8 cellular contexts compared by ENCODE assay signal in genomic region chr19:18202759-18203407, GRCh38. TPM values are rescaled to one million over a fixed set of nuclear protein-coding genes. Genes with fewer than 3 reads are reported as not detected.
DNase-seq lines count a peak whose midpoint lies in the region; ATAC-seq and TF ChIP-seq lines count a peak whose summit lies in the region.

No MANE protein-coding gene starts in this region.

- peak; percentile 33 for DNase-seq in NCI-H2171 treated with DMSO at 0.1 percent for 48 hours (lab: John Stamatoyannopoulos, UW)
- peak in 31 of 56 donors; percentile 12 to 74 (median 48) for DNase-seq in amygdala (lab: John Stamatoyannopoulos, UW)
- peak in 1 of 3 donors; percentile 14 for DNase-seq in immature natural killer cell
- DNase-seq in spleen, result peak; percentile 89
- no peak for DNase-seq in NCI-H345 (lab: John Stamatoyannopoulos, UW)

- H3K4me3 ChIP-seq in GM08714 (ENCODE audit: low read length) (peak overlapping the region; percentile 65; the same call in 1 of the 2 replicates), spleen (peak overlapping the region; percentile 57 to 89 (median 78))

- H3K9me3 ChIP-seq in spleen, result no peaks in the 10 kb centered on the region

- H3K27ac ChIP-seq in spleen, result peak overlapping the region in 5 of 8 donors; percentile 35 to 97 (median 94)

- peaks cover 24 to 25% of the 10 kb centered on the region in 2 donors for H3K4me1 Mint-ChIP-seq in immature natural killer cell

- H3K36me3 ChIP-seq in spleen, result peaks cover 0 to 40% (median 18%) of the 10 kb centered on the region in 6 donors

- TF ChIP-seq CTCF in spleen (IDR thresholded peaks at IDR 0.05 in 8 of 11, conservative IDR thresholded peaks at IDR 0.05 in 3 of 11), result peak in 5 of 11 experiments; percentile 6 to 42 (median 33)

- peaks cover 12 to 56% (median 31%) of the 10 kb centered on the region in 6 donors for H3K4me1 ChIP-seq in spleen

- intact Hi-C loops in spleen (cut with DNase I; ENCODE audit: low total_unique reads), result no loop called here

- ATAC-seq in HG03439 (IDR thresholded peaks at IDR 0.05; ENCODE audit: unreplicated experiment) (no peak), HG03354 (IDR thresholded peaks at IDR 0.05; ENCODE audit: poor library complexity, severe bottlenecking, unreplicated experiment) (no peak)

- 0 to 19% (median 7%) methylated on average over 9 to 33 of the region's 33 CpGs for WGBS in spleen, 5 donors

- H3K27me3 ChIP-seq in spleen (replicated peaks in 1 of 7), result peaks cover 0 to 6% (median 0%) of the 10 kb centered on the region in 7 donors

- peaks cover 0 to 12% (median 11%) of the 10 kb centered on the region in 3 donors for H3K36me3 Mint-ChIP-seq in immature natural killer cell

- H3K4me3 Mint-ChIP-seq in immature natural killer cell, result peak overlapping the region; percentile 93 to 98 (median 94)

- peak overlapping the region; percentile 84 to 94 (median 88) for H3K27ac Mint-ChIP-seq in immature natural killer cell

- no peaks in the 10 kb centered on the region for H3K9me3 Mint-ChIP-seq in immature natural killer cell

- peaks cover 5 to 15% (median 5%) of the 10 kb centered on the region in 3 donors for H3K27me3 Mint-ChIP-seq in immature natural killer cell (ENCODE audit: low read depth in 3 of 3)

- no peak for TF ChIP-seq POLR2A in spleen (IDR thresholded peaks at IDR 0.05)

RNA-seq across cellular contexts. Expression of gene RAB3A, which starts 1.0 kb away (rescaled TPM):
- polyA plus RNA-seq in immature natural killer cell, result 1 to 10 TPM in 2 of 3 donors, under 1 TPM in 1; 0.77 to 1.1 (median 1.1) TPM
- 1 to 10 TPM; 1.4 to 6.6 (median 3.3) TPM for total RNA-seq in spleen
- polyA plus RNA-seq in spleen, result 1 to 10 TPM in 2 of 3 donors, under 1 TPM in 1; 0.72 to 1.7 (median 1.3) TPM

RNA-seq across cellular contexts. Expression of gene MPV17L2, which starts 9.9 kb away (rescaled TPM):
- polyA plus RNA-seq in immature natural killer cell (10 to 100 TPM; 12.2 to 17.7 (median 15.4) TPM), spleen (10 to 100 TPM; 12.1 to 15.4 (median 12.3) TPM)
- total RNA-seq in spleen, result 10 to 100 TPM in 3 of 7 donors, 1 to 10 TPM in 4; 7.8 to 14.1 (median 9.9) TPM

RNA-seq across cellular contexts. Expression of gene PDE4C, which starts 23.4 kb away (rescaled TPM):
- not detected for polyA plus RNA-seq in immature natural killer cell
- total RNA-seq in spleen, result 1 to 10 TPM in 6 of 7 donors, under 1 TPM in 1; 0.60 to 7.6 (median 3.3) TPM
- polyA plus RNA-seq in spleen, result 1 to 10 TPM in 1 of 3 donors, under 1 TPM in 2; 0.07 to 1.2 (median 0.61) TPM

RNA-seq across cellular contexts. Expression of gene IFI30, which starts 29.3 kb away (rescaled TPM):
- polyA plus RNA-seq in immature natural killer cell, result 100 to 1,000 TPM in 1 of 3 donors, 10 to 100 TPM in 2; 49.0 to 184 (median 83.1) TPM
- 100 to 1,000 TPM; 206 to 475 (median 330) TPM for total RNA-seq in spleen
- 100 to 1,000 TPM; 234 to 299 (median 274) TPM for polyA plus RNA-seq in spleen

RNA-seq across cellular contexts. Expression of gene PIK3R2, which starts 49.9 kb away (rescaled TPM):
- polyA plus RNA-seq in immature natural killer cell, result 1 to 10 TPM; 1.7 to 4.7 (median 3.5) TPM
- 10 to 100 TPM in 6 of 7 donors, 1 to 10 TPM in 1; 6.6 to 22.7 (median 16.3) TPM for total RNA-seq in spleen
- 1 to 10 TPM; 4.2 to 5.1 (median 4.9) TPM for polyA plus RNA-seq in spleen
